Comparison of ENCODE assay signal across 1 cellular context in genomic region chr3:171055336-171056178, GRCh38.
TF ChIP-seq lines count a peak whose summit lies in the region.

No MANE protein-coding gene starts in this region.

TF ChIP-seq in HepG2, 621 proteins besides CTCF, POLR2A, EP300 and RAD21 (continued from another document):
- TF ChIP-seq AHDC1 (CRISPR knock-in tag; IDR thresholded peaks at IDR 0.05; ENCODE audit: borderline replicate concordance) = peak; percentile 68; the same call in 1 of the 2 replicates
- TF ChIP-seq CBX2 (IDR thresholded peaks at IDR 0.05; ENCODE audit: low read depth, low read length) = no peak
- no peak for TF ChIP-seq CBX2 (CRISPR knock-in tag; IDR thresholded peaks at IDR 0.05; ENCODE audit: low read depth)
- no peak for TF ChIP-seq ZNF205 (CRISPR knock-in tag; IDR thresholded peaks at IDR 0.05)
- TF ChIP-seq MTF1 (CRISPR knock-in tag; IDR thresholded peaks at IDR 0.05) = no peak
- TF ChIP-seq FOXP4 (CRISPR knock-in tag; IDR thresholded peaks at IDR 0.05) = peak; percentile 79
- TF ChIP-seq UBTF (CRISPR knock-in tag; IDR thresholded peaks at IDR 0.05) = no peak
- TF ChIP-seq MED13 (CRISPR knock-in tag; IDR thresholded peaks at IDR 0.05) = 0 out of 2 replicates have a peak, but pooled peaks have one; percentile 37
- no peak for TF ChIP-seq ZNF646 (CRISPR knock-in tag; IDR thresholded peaks at IDR 0.05)
- 0 out of 2 replicates have a peak, but pooled peaks have one; percentile 1 for TF ChIP-seq MAFF (IDR thresholded peaks at IDR 0.05; ENCODE audit: low read depth, low read length)
- TF ChIP-seq MAZ (IDR thresholded peaks at IDR 0.05; ENCODE audit: borderline replicate concordance, low read depth, low read length) = no peak
- TF ChIP-seq MAZ (CRISPR knock-in tag; IDR thresholded peaks at IDR 0.05; ENCODE audit: low read depth) = no peak
- no peak for TF ChIP-seq RBFOX2 (IDR thresholded peaks at IDR 0.05; ENCODE audit: low read depth, low read length)
- no peak for TF ChIP-seq POGK (CRISPR knock-in tag; conservative IDR thresholded peaks at IDR 0.05)
- TF ChIP-seq CERS6 (CRISPR knock-in tag; IDR thresholded peaks at IDR 0.05) = no peak
- TF ChIP-seq KDM3A (CRISPR knock-in tag; IDR thresholded peaks at IDR 0.05; ENCODE audit: low read depth) = no peak
- no peak for TF ChIP-seq ZNF83 (CRISPR knock-in tag; IDR thresholded peaks at IDR 0.05; ENCODE audit: borderline replicate concordance)
- TF ChIP-seq RELA (CRISPR knock-in tag; IDR thresholded peaks at IDR 0.05) = no peak
- TF ChIP-seq RFX1 (IDR thresholded peaks at IDR 0.05) = no peak
- no peak for TF ChIP-seq ZNF546 (CRISPR knock-in tag; conservative IDR thresholded peaks at IDR 0.05)
- TF ChIP-seq ZFP41 (CRISPR knock-in tag; IDR thresholded peaks at IDR 0.05; ENCODE audit: borderline replicate concordance) = no peak
- no peak for TF ChIP-seq ZBTB20 (CRISPR knock-in tag; IDR thresholded peaks at IDR 0.05; ENCODE audit: borderline replicate concordance, low read depth)
- TF ChIP-seq ZNF121 (CRISPR knock-in tag; IDR thresholded peaks at IDR 0.05) = no peak
- no peak for TF ChIP-seq RARG (CRISPR knock-in tag; IDR thresholded peaks at IDR 0.05; ENCODE audit: low read depth)
- TF ChIP-seq CREB1 (IDR thresholded peaks at IDR 0.05) = no peak
- peak; percentile 49; the same call in 1 of the 2 replicates for TF ChIP-seq CREB1 (CRISPR knock-in tag; IDR thresholded peaks at IDR 0.05)
